In the genomic region with DNA sequence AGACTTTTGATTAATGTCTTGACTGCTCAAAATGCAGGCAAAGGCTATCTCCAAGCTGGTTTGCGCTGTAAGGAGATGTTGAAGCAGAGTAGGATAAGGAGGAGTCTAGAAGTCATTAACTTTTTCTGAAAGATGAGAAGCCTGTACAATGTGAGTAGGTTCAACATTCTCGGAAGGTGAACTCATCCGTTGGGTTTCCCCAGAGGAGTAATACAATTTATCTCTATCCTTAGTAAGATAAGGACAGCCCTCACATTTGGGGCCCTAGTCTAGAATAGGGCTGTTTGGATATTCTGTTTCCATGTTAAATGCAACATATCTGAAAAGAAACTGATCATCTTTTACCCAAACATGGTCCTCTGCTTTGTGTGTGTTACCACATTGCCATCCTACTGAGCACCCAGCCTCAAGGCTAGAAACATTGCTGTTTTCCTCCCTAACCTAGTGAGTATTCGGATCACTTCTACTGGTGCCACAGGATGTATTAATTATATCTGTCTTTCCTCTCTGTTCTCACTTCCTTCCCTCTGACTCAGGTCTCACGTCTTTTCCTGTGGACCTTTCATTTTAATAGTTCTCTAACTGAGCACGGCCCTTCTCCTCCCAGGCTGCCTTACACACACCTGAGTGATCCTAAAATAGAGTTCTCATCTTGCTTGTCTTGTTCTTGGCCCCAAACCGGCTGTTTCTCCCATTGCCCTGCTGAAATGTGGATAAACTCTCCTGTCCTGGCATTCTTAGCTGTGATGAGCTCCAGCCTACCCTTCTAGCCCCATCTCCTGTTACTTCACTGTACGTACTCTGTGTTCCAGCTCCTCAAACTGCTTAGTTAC, we compare ENCODE assay signal across 9 cellular contexts.
A peak's percentile ranks its signal among the peaks of the same experiment; 100 is the strongest.
DNase-seq lines count a peak whose midpoint lies in the region; ATAC-seq, FAIRE-seq and TF ChIP-seq lines count a peak whose summit lies in the region.
"Had no signal": no experiment of that assay in that cellular context is flagged by ENCODE, and none has a peak within 500 bp of the region (broad histone marks: within the 10 kb centered on the region; RNA-seq: fewer than 3 reads in every experiment).

No MANE protein-coding gene starts in this region.

- CTCF ChIA-PET in activated CD8-positive, alpha-beta T cell treated with anti-CD3 and anti-CD28 coated beads for 36 hours (lab: Charles Lee), result interaction anchor here (0.8 to 4.9 kb wide), 8 partner anchors 10 to 177 kb away, joined by 3 to 27 read pairs (median 5); a partner anchor contains a TSS

- no peak for TF ChIP-seq CTCF in activated CD8-positive, alpha-beta T cell treated with anti-CD3 and anti-CD28 coated beads for 36 hours (IDR thresholded peaks at IDR 0.05)
- TF ChIP-seq CTCF in D721Med (IDR thresholded peaks at IDR 0.05; ENCODE audit: insufficient read depth, missing control alignments), result no peak

- FAIRE-seq in D721Med (lab: Jason Lieb, UNC), result no peak

- H3K36me3 Mint-ChIP-seq in activated CD8-positive, alpha-beta T cell treated with anti-CD3 and anti-CD28 coated beads for 36 hours (ENCODE audit: low read depth), result peaks cover 32% of the 10 kb centered on the region
- H3K36me3 Mint-ChIP-seq in memory B cell, result peaks cover 17% of the 10 kb centered on the region

- ATAC-seq in HG03066 (IDR thresholded peaks at IDR 0.05; ENCODE audit: low read depth, unreplicated experiment), result peak; percentile 70
- ATAC-seq in activated CD8-positive, alpha-beta T cell treated with anti-CD3 and anti-CD28 coated beads for 36 hours, result peak; percentile 76
- ATAC-seq in memory B cell (ENCODE audit: low read depth), result peak; percentile 63

- DNase-seq in activated T-cell treated with anti-CD3 and anti-CD28 coated beads for 24 hours (ENCODE audit: low read depth) (peak; percentile 11), activated T-cell treated with anti-CD3 and anti-CD28 coated beads for 4 hours (no peak), memory B cell (ENCODE audit: low spot score in 2 of 2) (no peak), NCI-H524 (lab: John Stamatoyannopoulos, UW) (no peak), NCI-H1048 (lab: John Stamatoyannopoulos, UW) (no peak), D721Med (ENCODE audit: insufficient read length, low spot score) (no peak)
- peak; percentile 49 for DNase-seq in activated CD8-positive, alpha-beta T cell treated with anti-CD3 and anti-CD28 coated beads for 36 hours
- DNase-seq: pancreas had no signal

- H3K27me3 Mint-ChIP-seq in activated CD8-positive, alpha-beta T cell treated with anti-CD3 and anti-CD28 coated beads for 36 hours, result no peaks in the 10 kb centered on the region
- H3K27me3 Mint-ChIP-seq in memory B cell, result no peaks in the 10 kb centered on the region

- POLR2A ChIA-PET in activated CD8-positive, alpha-beta T cell treated with anti-CD3 and anti-CD28 coated beads for 36 hours (lab: Charles Lee), result interaction anchor here (0.6 to 2.3 kb wide), 4 partner anchors 10 to 92 kb away, joined by 4 to 14 read pairs (median 4); a partner anchor contains a TSS

- H3K27ac Mint-ChIP-seq in activated CD8-positive, alpha-beta T cell treated with anti-CD3 and anti-CD28 coated beads for 36 hours, result peak overlapping the region; percentile 95
- H3K27ac Mint-ChIP-seq in memory B cell, result peak overlapping the region; percentile 89

- peak overlapping the region; percentile 72 for H3K4me3 Mint-ChIP-seq in activated CD8-positive, alpha-beta T cell treated with anti-CD3 and anti-CD28 coated beads for 36 hours
- peak overlapping the region; percentile 54 for H3K4me3 Mint-ChIP-seq in memory B cell

- peaks cover 78% of the 10 kb centered on the region for H3K4me1 Mint-ChIP-seq in activated CD8-positive, alpha-beta T cell treated with anti-CD3 and anti-CD28 coated beads for 36 hours (ENCODE audit: low read depth)
- peaks cover 22% of the 10 kb centered on the region for H3K4me1 Mint-ChIP-seq in memory B cell

- intact Hi-C loops in activated CD8-positive, alpha-beta T cell treated with anti-CD3 and anti-CD28 coated beads for 36 hours (cut with micrococcal nuclease), result loop anchor here (5.0 kb wide), 2 partner anchors 67 to 312 kb away; a partner anchor contains a TSS

- no peaks in the 10 kb centered on the region for H3K9me3 Mint-ChIP-seq in activated CD8-positive, alpha-beta T cell treated with anti-CD3 and anti-CD28 coated beads for 36 hours
- H3K9me3 Mint-ChIP-seq in memory B cell, result no peaks in the 10 kb centered on the region

Comparison
In these comparisons a context has a peak if more than half of its experiments do, and no peak if none do; other contexts are left out.
1. DNase-seq: peak in activated T-cell treated with anti-CD3 and anti-CD28 coated beads for 24 hours (single experiment) and activated CD8-positive, alpha-beta T cell treated with anti-CD3 and anti-CD28 coated beads for 36 hours (single experiment); none in activated T-cell treated with anti-CD3 and anti-CD28 coated beads for 4 hours (single experiment), memory B cell (0 of 2), NCI-H524 (0 of 2), NCI-H1048 (single experiment) and D721Med (single experiment).
2. Peak in every context shown above with its lines, with median percentiles within 50 percentile points of each other: ATAC-seq.